Comparison of ENCODE assay signal across 18 cellular contexts in the genomic region with DNA sequence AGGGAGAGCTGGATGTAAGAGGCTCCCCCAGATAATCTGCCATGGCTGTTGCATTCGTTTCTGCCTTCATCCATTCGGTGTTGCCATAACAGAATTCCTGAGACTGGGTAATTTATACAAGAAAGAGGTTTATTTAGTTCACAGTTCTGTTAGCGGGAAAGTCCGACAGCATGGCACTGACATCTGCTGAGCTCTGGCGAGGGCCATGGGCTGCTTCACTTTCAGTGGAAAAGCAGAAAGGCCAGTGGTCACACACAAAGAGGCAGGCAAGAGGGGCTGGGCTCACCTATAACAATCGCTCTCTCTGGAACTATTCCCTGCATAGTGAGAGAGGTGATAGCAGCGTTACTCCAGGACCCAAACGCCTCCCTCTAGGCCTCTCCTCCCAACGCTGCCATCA.
DNase-seq lines count a peak whose midpoint lies in the region; ATAC-seq and TF ChIP-seq lines count a peak whose summit lies in the region.
"Had no signal": no experiment of that assay in that cellular context is flagged by ENCODE, and none has a peak within 500 bp of the region (broad histone marks: within the 10 kb centered on the region; RNA-seq: fewer than 3 reads in every experiment).

No MANE protein-coding gene starts in this region.

- CTCF ChIA-PET in CD4-positive, alpha-beta T cell (lab: Charles Lee), result no interaction called here

- H3K27me3 ChIP-seq in CD4-positive, alpha-beta T cell (ENCODE audit: control insufficient read depth, insufficient read depth, low read length), result no peaks in the 10 kb centered on the region
- H3K27me3 ChIP-seq in rectal smooth muscle tissue (ENCODE audit: control insufficient read depth, insufficient read depth, low read length) (no peaks in the 10 kb centered on the region), vagina (no peaks in the 10 kb centered on the region)
- H3K27me3 ChIP-seq: Peyer's patch had no signal

- H3K27ac ChIP-seq in CD4-positive, alpha-beta T cell (ENCODE audit: low read depth, low read length), result no peak overlapping the region
- peak overlapping the region; percentile 14 for H3K27ac ChIP-seq in rectal smooth muscle tissue (ENCODE audit: low read depth, low read length)
- no peak overlapping the region for H3K27ac ChIP-seq in vagina
- H3K27ac ChIP-seq: C4-2B, Peyer's patch had no signal

- peaks cover 8% of the 10 kb centered on the region for H3K36me3 Mint-ChIP-seq in activated CD4-positive, alpha-beta T cell treated with anti-CD3 and anti-CD28 coated beads, Interleukin-2, amount 10 ng/mL, durations not matched to agents 24 days and 14 days (ENCODE audit: low read depth)
- no peaks in the 10 kb centered on the region for H3K36me3 Mint-ChIP-seq in CD4-positive, alpha-beta T cell (ENCODE audit: low read depth)
- peaks cover 7% of the 10 kb centered on the region for H3K36me3 Mint-ChIP-seq in activated T-helper 17 cell treated with anti-CD3 and anti-CD28 coated beads, Interleukin-2, amount 50 U/mL, for 72 hours (ENCODE audit: low read depth)
- H3K36me3 Mint-ChIP-seq: IgD-negative memory B cell had no signal

- TF ChIP-seq POLR2A in vagina (IDR thresholded peaks at IDR 0.05), result no peak

- H3K36me3 ChIP-seq in rectal smooth muscle tissue (ENCODE audit: control insufficient read depth, insufficient read depth, low read length), result no peaks in the 10 kb centered on the region
- H3K36me3 ChIP-seq in vagina, result no peaks in the 10 kb centered on the region
- H3K36me3 ChIP-seq: Peyer's patch had no signal

- no peak overlapping the region for H3K4me3 Mint-ChIP-seq in activated CD4-positive, alpha-beta T cell treated with anti-CD3 and anti-CD28 coated beads, Interleukin-2, amount 10 ng/mL, durations not matched to agents 24 days and 14 days
- H3K4me3 Mint-ChIP-seq in CD4-positive, alpha-beta T cell, result no peak overlapping the region
- H3K4me3 Mint-ChIP-seq in activated T-helper 17 cell treated with anti-CD3 and anti-CD28 coated beads, Interleukin-2, amount 50 U/mL, for 72 hours, result peak overlapping the region; percentile 55
- H3K4me3 Mint-ChIP-seq: IgD-negative memory B cell had no signal

- no peaks in the 10 kb centered on the region for H3K27me3 Mint-ChIP-seq in activated CD4-positive, alpha-beta T cell treated with anti-CD3 and anti-CD28 coated beads, Interleukin-2, amount 10 ng/mL, durations not matched to agents 24 days and 14 days
- no peaks in the 10 kb centered on the region for H3K27me3 Mint-ChIP-seq in CD4-positive, alpha-beta T cell
- no peaks in the 10 kb centered on the region for H3K27me3 Mint-ChIP-seq in activated T-helper 17 cell treated with anti-CD3 and anti-CD28 coated beads, Interleukin-2, amount 50 U/mL, for 72 hours
- H3K27me3 Mint-ChIP-seq: IgD-negative memory B cell had no signal

- ATAC-seq in CD4-positive, alpha-beta T cell (ENCODE audit: poor library complexity), result no peak
- ATAC-seq in activated T-helper 17 cell treated with anti-CD3 and anti-CD28 coated beads, Interleukin-2, amount 50 U/mL, for 72 hours (replicated peaks), result no peak
- ATAC-seq in HG03097 (IDR thresholded peaks at IDR 0.05; ENCODE audit: low FRiP score, unreplicated experiment), result no peak
- ATAC-seq: GM12878 had no signal

- peak overlapping the region; percentile 95 for H3K27ac Mint-ChIP-seq in activated CD4-positive, alpha-beta T cell treated with anti-CD3 and anti-CD28 coated beads, Interleukin-2, amount 10 ng/mL, durations not matched to agents 24 days and 14 days
- H3K27ac Mint-ChIP-seq in CD4-positive, alpha-beta T cell, result peak overlapping the region; percentile 78
- peak overlapping the region; percentile 92 for H3K27ac Mint-ChIP-seq in activated T-helper 17 cell treated with anti-CD3 and anti-CD28 coated beads, Interleukin-2, amount 50 U/mL, for 72 hours
- H3K27ac Mint-ChIP-seq: IgD-negative memory B cell had no signal

- H3K9me3 Mint-ChIP-seq in activated CD4-positive, alpha-beta T cell treated with anti-CD3 and anti-CD28 coated beads, Interleukin-2, amount 10 ng/mL, durations not matched to agents 24 days and 14 days, result peaks cover 16% of the 10 kb centered on the region
- H3K9me3 Mint-ChIP-seq in CD4-positive, alpha-beta T cell, result no peaks in the 10 kb centered on the region
- H3K9me3 Mint-ChIP-seq in activated T-helper 17 cell treated with anti-CD3 and anti-CD28 coated beads, Interleukin-2, amount 50 U/mL, for 72 hours, result no peaks in the 10 kb centered on the region

- TF ChIP-seq CTCF in CD4-positive, alpha-beta T cell (IDR thresholded peaks at IDR 0.05), result no peak
- no peak for TF ChIP-seq CTCF in vagina (IDR thresholded peaks at IDR 0.05)

- no peaks in the 10 kb centered on the region for H3K9me3 ChIP-seq in CD4-positive, alpha-beta T cell (ENCODE audit: control insufficient read depth, low read length)
- no peaks in the 10 kb centered on the region for H3K9me3 ChIP-seq in vagina
- H3K9me3 ChIP-seq: Peyer's patch had no signal

- H3K4me1 ChIP-seq in rectal smooth muscle tissue (ENCODE audit: control insufficient read depth, insufficient read depth, low read length) (peaks cover 25% of the 10 kb centered on the region), vagina (peaks cover 17% of the 10 kb centered on the region)

- peaks cover 69% of the 10 kb centered on the region for H3K4me1 Mint-ChIP-seq in activated CD4-positive, alpha-beta T cell treated with anti-CD3 and anti-CD28 coated beads, Interleukin-2, amount 10 ng/mL, durations not matched to agents 24 days and 14 days
- peaks cover 79% of the 10 kb centered on the region for H3K4me1 Mint-ChIP-seq in CD4-positive, alpha-beta T cell (ENCODE audit: low read depth)
- peaks cover 42% of the 10 kb centered on the region for H3K4me1 Mint-ChIP-seq in activated T-helper 17 cell treated with anti-CD3 and anti-CD28 coated beads, Interleukin-2, amount 50 U/mL, for 72 hours
- H3K4me1 Mint-ChIP-seq: IgD-negative memory B cell had no signal

- H3K4me3 ChIP-seq in rectal smooth muscle tissue (ENCODE audit: low read length) (no peak overlapping the region), vagina (no peak overlapping the region)
- H3K4me3 ChIP-seq: GM12878, Peyer's patch had no signal

- POLR2A ChIA-PET in CD4-positive, alpha-beta T cell (lab: Charles Lee), result interaction anchor here (0.7 to 4.0 kb wide), 2 partner anchors 16 to 31 kb away, joined by 4 to 10 read pairs; no protein-coding TSS in a partner anchor

- intact Hi-C loops in activated CD4-positive, alpha-beta T cell treated with anti-CD3 and anti-CD28 coated beads, Interleukin-2, amount 10 ng/mL, durations not matched to agents 24 days and 14 days (cut with micrococcal nuclease), result no loop called here
- intact Hi-C loops in CD4-positive, alpha-beta T cell (cut with DNase I, micrococcal nuclease), result no loop called here
- intact Hi-C loops in vagina (cut with DNase I), result no loop called here

- no peak for DNase-seq in activated CD4-positive, alpha-beta T cell treated with anti-CD3 and anti-CD28 coated beads, Interleukin-2, amount 10 ng/mL, durations not matched to agents 24 days and 14 days
- DNase-seq in activated CD4-positive, alpha-beta T cell treated with anti-CD3 and anti-CD28 coated beads, Interleukin-2, amount 50 U/mL, for 1 hour, result no peak
- no peak for DNase-seq in CD4-positive, alpha-beta T cell
- DNase-seq in vagina (ENCODE audit: extremely low spot score in 2 of 2), result no peak
- no peak for DNase-seq in amygdala (lab: John Stamatoyannopoulos, UW)
- DNase-seq: Calu3, DMS79, NCI-H1417 treated with DMSO at 0.1 percent for 48 hours, NCI-H2029, NCI-H2171 treated with DMSO at 0.1 percent for 48 hours, Peyer's patch, SHP77 treated with DMSO at 0.1 percent for 48 hours had no signal

- no peak overlapping the region for H3K9ac ChIP-seq in rectal smooth muscle tissue (ENCODE audit: low read length)
